Comparison of ENCODE assay signal across 3 cellular contexts in genomic region chr19:12921083-12921482, GRCh38.
TF ChIP-seq lines count a peak whose summit lies in the region.

No MANE protein-coding gene starts in this region.

TF ChIP-seq in PFSK-1, 5 proteins besides CTCF, POLR2A, EP300 and RAD21:
- TF ChIP-seq POLR2AphosphoS5 (IDR thresholded peaks at IDR 0.05; ENCODE audit: low read depth, low read length): peak; percentile 5; the same call in 1 of the 2 replicates

TF ChIP-seq in WTC11, 78 proteins besides CTCF, POLR2A, EP300 and RAD21:
- peak; percentile 68; the same call in 1 of the 2 replicates for TF ChIP-seq ZNF121 (CRISPR knock-in tag; IDR thresholded peaks at IDR 0.05)

TF ChIP-seq in K562, 482 proteins besides CTCF, POLR2A, EP300 and RAD21:
- TF ChIP-seq SUPT5H (IDR thresholded peaks at IDR 0.05): peak; percentile 63; the same call in 1 of the 2 replicates
- TF ChIP-seq ZNF121 (CRISPR knock-in tag; conservative IDR thresholded peaks at IDR 0.05): peak; percentile 88
